In genomic region chr10:73589538-73590126, GRCh38 we compare ENCODE assay signal across 11 cellular contexts. TPM values are rescaled to one million over a fixed set of nuclear protein-coding genes. Genes with fewer than 3 reads are reported as not detected.
DNase-seq lines count a peak whose midpoint lies in the region; ATAC-seq and TF ChIP-seq lines count a peak whose summit lies in the region.
"Had no signal": no experiment of that assay in that cellular context is flagged by ENCODE, and none has a peak within 500 bp of the region (broad histone marks: within the 10 kb centered on the region; RNA-seq: fewer than 3 reads in every experiment).

No MANE protein-coding gene starts in this region.

- no peaks in the 10 kb centered on the region for H3K9me3 Mint-ChIP-seq in CD4-positive, alpha-beta T cell
- H3K9me3 Mint-ChIP-seq: activated CD4-positive, alpha-beta memory T cell treated with anti-CD3 and anti-CD28 coated beads, Interleukin-2, amount 10 ng/mL, durations not matched to agents 7 days and 5 days had no signal

- H3K4me1 ChIP-seq in endocrine pancreas (ENCODE audit: control insufficient read depth, insufficient read depth, low read length) (peaks cover 19% of the 10 kb centered on the region), tibial nerve (peaks cover 0 to 78% (median 35%) of the 10 kb centered on the region in 4 donors)

- H3K9ac ChIP-seq in endocrine pancreas (ENCODE audit: control insufficient read depth, insufficient read depth, low read length): no peak overlapping the region

- peak in 1 of 2 donors; percentile 58 for TF ChIP-seq EP300 in tibial nerve (IDR thresholded peaks at IDR 0.05)

- no peak overlapping the region for H3K27ac Mint-ChIP-seq in CD4-positive, alpha-beta T cell
- H3K27ac Mint-ChIP-seq: activated CD4-positive, alpha-beta memory T cell treated with anti-CD3 and anti-CD28 coated beads, Interleukin-2, amount 10 ng/mL, durations not matched to agents 7 days and 5 days had no signal

- TF ChIP-seq CTCF in tibial nerve (IDR thresholded peaks at IDR 0.05): no peak
- no peak for TF ChIP-seq CTCF in CD4-positive, alpha-beta T cell (IDR thresholded peaks at IDR 0.05)

- H3K4me3 Mint-ChIP-seq in CD4-positive, alpha-beta T cell: no peak overlapping the region
- H3K4me3 Mint-ChIP-seq: activated CD4-positive, alpha-beta memory T cell treated with anti-CD3 and anti-CD28 coated beads, Interleukin-2, amount 10 ng/mL, durations not matched to agents 7 days and 5 days had no signal

- CTCF ChIA-PET in CD4-positive, alpha-beta T cell (lab: Charles Lee): no interaction called here

- intact Hi-C loops in CD4-positive, alpha-beta T cell (cut with DNase I, micrococcal nuclease): no loop called here

- peak overlapping the region; percentile 23 to 94 (median 82) for H3K27ac ChIP-seq in tibial nerve
- H3K27ac ChIP-seq in CD4-positive, alpha-beta T cell (ENCODE audit: low read depth, low read length): no peak overlapping the region

- H3K9me3 ChIP-seq in endocrine pancreas (ENCODE audit: control insufficient read depth, low read length) (no peaks in the 10 kb centered on the region), tibial nerve (no peaks in the 10 kb centered on the region)
- H3K9me3 ChIP-seq in CD4-positive, alpha-beta T cell (ENCODE audit: control insufficient read depth, low read length): no peaks in the 10 kb centered on the region

- TF ChIP-seq POLR2A in tibial nerve (IDR thresholded peaks at IDR 0.05): no peak

- H3K4me3 ChIP-seq in endocrine pancreas (ENCODE audit: control insufficient read depth, insufficient read depth, low read length) (peak overlapping the region; percentile 37), tibial nerve (peak overlapping the region in 1 of 4 donors; percentile 2)

- DNase-seq in NCI-H2227 (lab: John Stamatoyannopoulos, UW; ENCODE audit: unreplicated experiment): peak; percentile 0
- DNase-seq in NCI-H2227 treated with DMSO at 0.1 percent for 48 hours (lab: John Stamatoyannopoulos, UW): no peak
- peak; percentile 94 for DNase-seq in medulla oblongata (ENCODE audit: extremely low spot score)
- no peak for DNase-seq in tibial nerve (ENCODE audit: low spot score in 2 of 2)
- no peak for DNase-seq in CD4-positive, alpha-beta T cell
- no peak for DNase-seq in NCI-H1436 treated with DMSO at 0.1 percent for 48 hours (lab: John Stamatoyannopoulos, UW)
- DNase-seq in OCI-M2 (lab: John Stamatoyannopoulos, UW; ENCODE audit: unreplicated experiment): no peak
- DNase-seq: activated CD4-positive, alpha-beta memory T cell treated with anti-CD3 and anti-CD28 coated beads, Interleukin-2, amount 10 ng/mL, durations not matched to agents 7 days and 5 days; Kasumi-1; RPMI8226 had no signal

- no peaks in the 10 kb centered on the region for H3K27me3 Mint-ChIP-seq in CD4-positive, alpha-beta T cell
- H3K27me3 Mint-ChIP-seq: activated CD4-positive, alpha-beta memory T cell treated with anti-CD3 and anti-CD28 coated beads, Interleukin-2, amount 10 ng/mL, durations not matched to agents 7 days and 5 days had no signal

- peaks cover 23% of the 10 kb centered on the region for H3K4me1 Mint-ChIP-seq in CD4-positive, alpha-beta T cell (ENCODE audit: low read depth)

- no peaks in the 10 kb centered on the region for H3K36me3 Mint-ChIP-seq in CD4-positive, alpha-beta T cell (ENCODE audit: low read depth)

- POLR2A ChIA-PET in CD4-positive, alpha-beta T cell (lab: Charles Lee): no interaction called here

- ATAC-seq in CD4-positive, alpha-beta T cell (ENCODE audit: poor library complexity): no peak

- 58 to 61% methylated on average over 3 of the region's 3 CpGs for WGBS in tibial nerve, 2 donors

- H3K36me3 ChIP-seq in endocrine pancreas (ENCODE audit: control insufficient read depth, insufficient read depth, low read length) (no peaks in the 10 kb centered on the region), tibial nerve (no peaks in the 10 kb centered on the region)

- no peaks in the 10 kb centered on the region for H3K27me3 ChIP-seq in endocrine pancreas (ENCODE audit: control insufficient read depth, insufficient read depth, low read length)
- no peaks in the 10 kb centered on the region for H3K27me3 ChIP-seq in tibial nerve
- H3K27me3 ChIP-seq in CD4-positive, alpha-beta T cell (ENCODE audit: control insufficient read depth, insufficient read depth, low read length): no peaks in the 10 kb centered on the region

RNA-seq across cellular contexts. Expression of gene USP54, which starts 1.5 kb away (rescaled TPM):
- total RNA-seq in tibial nerve: 100 to 1,000 TPM in 3 of 4 donors, 10 to 100 TPM in 1; 96.6 to 172 (median 125) TPM
- total RNA-seq in CD4-positive, alpha-beta T cell: 1 to 10 TPM; 2.7 to 3.2 TPM

RNA-seq across cellular contexts. Expression of gene MYOZ1, which starts 51.6 kb away (rescaled TPM):
- 1 to 10 TPM in 2 of 4 donors, under 1 TPM in 2; 0.42 to 3.9 (median 1.4) TPM for total RNA-seq in tibial nerve
- not detected for total RNA-seq in CD4-positive, alpha-beta T cell
- total RNA-seq: activated CD4-positive, alpha-beta memory T cell treated with anti-CD3 and anti-CD28 coated beads, Interleukin-2, amount 10 ng/mL, durations not matched to agents 7 days and 5 days had no signal

Comparison
In these comparisons a context has a peak if more than half of its experiments do, and no peak if none do; other contexts are left out.
1. DNase-seq: peak in NCI-H2227 (single experiment) and medulla oblongata (single experiment); none in NCI-H2227 treated with DMSO at 0.1 percent for 48 hours (single experiment), tibial nerve (0 of 2), CD4-positive, alpha-beta T cell (0 of 10), NCI-H1436 treated with DMSO at 0.1 percent for 48 hours (single experiment) and OCI-M2 (single experiment).
2. RNA of gene USP54, which starts 1.5 kb away (total RNA-seq): 96.6 to 172 TPM in tibial nerve; 2.7 to 3.2 TPM in CD4-positive, alpha-beta T cell; every median in the first group is over 10 times any median in the second.